23 cellular contexts compared by ENCODE assay signal in the genomic region with DNA sequence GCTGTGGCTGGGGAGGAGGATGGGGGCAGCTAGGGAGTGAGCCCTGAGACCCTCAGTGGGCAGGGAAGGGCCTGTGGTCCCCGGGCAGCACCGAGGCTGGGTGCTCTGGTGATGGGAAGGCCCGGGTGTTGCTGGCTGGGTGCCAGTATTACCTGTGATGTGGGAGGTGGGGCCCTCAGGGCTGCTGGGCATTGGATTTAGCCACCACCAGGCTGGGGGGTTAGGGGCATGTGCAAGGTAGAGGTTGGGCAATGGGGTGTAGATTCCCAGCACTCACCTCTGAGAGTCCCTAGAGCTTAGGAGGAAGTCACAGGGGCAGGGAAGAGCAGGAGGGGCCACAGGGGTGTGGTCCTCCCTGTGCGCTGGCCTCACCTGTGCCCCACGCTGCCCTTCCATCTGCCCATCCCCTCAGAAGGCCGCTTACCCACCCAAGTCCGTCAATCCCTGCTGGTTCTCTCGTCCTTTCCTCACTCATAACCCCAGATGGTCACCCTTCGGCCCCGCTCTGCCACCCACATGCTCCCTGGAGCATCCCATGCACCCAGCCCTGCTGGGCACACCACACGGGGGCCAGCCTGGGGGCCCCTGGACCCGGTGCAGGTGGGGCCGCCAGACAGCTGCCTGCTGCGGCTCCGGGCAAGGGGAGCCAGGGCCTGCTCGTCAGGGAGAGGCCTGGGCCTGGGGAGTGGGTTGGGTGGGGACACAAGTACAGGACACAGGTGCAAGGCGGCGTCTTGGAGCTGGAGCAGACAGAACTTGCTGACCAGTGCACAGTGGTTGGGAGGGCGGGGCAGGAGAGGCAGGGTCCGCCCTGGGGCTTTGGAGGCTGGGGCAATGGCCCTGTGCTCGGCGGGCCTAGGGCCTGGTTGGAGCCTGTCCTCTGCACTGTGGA. TPM values are rescaled to one million over a fixed set of nuclear protein-coding genes. Genes with fewer than 3 reads are reported as not detected.
DNase-seq lines count a peak whose midpoint lies in the region; TF ChIP-seq lines count a peak whose summit lies in the region.
"Had no signal": no experiment of that assay in that cellular context is flagged by ENCODE, and none has a peak within 500 bp of the region (broad histone marks: within the 10 kb centered on the region; RNA-seq: fewer than 3 reads in every experiment).

No MANE protein-coding gene starts in this region.

- H3K4me3 Mint-ChIP-seq in activated CD4-positive, alpha-beta T cell treated with anti-CD3 and anti-CD28 coated beads, Interleukin-2, amount 10 ng/mL, durations not matched to agents 7 days and 5 days: no peak overlapping the region
- no peak overlapping the region for H3K4me3 Mint-ChIP-seq in dendritic cell treated with granulocyte-macrophage colony-stimulating factor and Interleukin-4, amounts not matched to agents 40 ng/mL and 50 ng/mL, for 4 days
- H3K4me3 Mint-ChIP-seq in mesothelial cell of epicardium: no peak overlapping the region
- H3K4me3 Mint-ChIP-seq: activated CD8-positive, alpha-beta memory T cell treated with anti-CD3 and anti-CD28 coated beads, Interleukin-2, amount 10 ng/mL, durations not matched to agents 7 days and 5 days had no signal

- H3K9me3 Mint-ChIP-seq in activated CD4-positive, alpha-beta T cell treated with anti-CD3 and anti-CD28 coated beads, Interleukin-2, amount 10 ng/mL, durations not matched to agents 7 days and 5 days: no peaks in the 10 kb centered on the region
- H3K9me3 Mint-ChIP-seq in dendritic cell treated with granulocyte-macrophage colony-stimulating factor and Interleukin-4, amounts not matched to agents 40 ng/mL and 50 ng/mL, for 4 days: no peaks in the 10 kb centered on the region
- H3K9me3 Mint-ChIP-seq in mesothelial cell of epicardium: no peaks in the 10 kb centered on the region

- H3K4me1 Mint-ChIP-seq in activated CD4-positive, alpha-beta T cell treated with anti-CD3 and anti-CD28 coated beads, Interleukin-2, amount 10 ng/mL, durations not matched to agents 7 days and 5 days: peaks cover 3% of the 10 kb centered on the region
- H3K4me1 Mint-ChIP-seq in dendritic cell treated with granulocyte-macrophage colony-stimulating factor and Interleukin-4, amounts not matched to agents 40 ng/mL and 50 ng/mL, for 4 days (ENCODE audit: low read depth): peaks cover 38% of the 10 kb centered on the region
- no peaks in the 10 kb centered on the region for H3K4me1 Mint-ChIP-seq in mesothelial cell of epicardium
- H3K4me1 Mint-ChIP-seq: activated CD8-positive, alpha-beta memory T cell treated with anti-CD3 and anti-CD28 coated beads, Interleukin-2, amount 10 ng/mL, durations not matched to agents 7 days and 5 days had no signal

- H3K4me2 ChIP-seq in GM23248 (ENCODE audit: unreplicated experiment): no peak overlapping the region

- DNase-seq in activated CD4-positive, alpha-beta T cell treated with anti-CD3 and anti-CD28 coated beads, Interleukin-2, amount 10 ng/mL, durations not matched to agents 7 days and 5 days: no peak
- no peak for DNase-seq in activated CD4-positive, alpha-beta T cell treated with anti-CD3 and anti-CD28 coated beads for 1 hour
- no peak for DNase-seq in mesothelial cell of epicardium (ENCODE audit: low spot score in 2 of 2, unreplicated experiment in 2 of 2)
- DNase-seq in stomach: no peak
- DNase-seq in NCI-H748 (lab: John Stamatoyannopoulos, UW; ENCODE audit: unreplicated experiment): no peak
- no peak for DNase-seq in stimulated activated CD4-positive, alpha-beta T cell treated with anti-CD3 and anti-CD28 coated beads, Interleukin-12 subunit alpha, Interleukin-12 subunit beta, amount 100 ng/mL, for 4 hours
- DNase-seq in GM23248: no peak
- DNase-seq: 8988T; activated CD8-positive, alpha-beta memory T cell treated with anti-CD3 and anti-CD28 coated beads, Interleukin-2, amount 10 ng/mL, durations not matched to agents 7 days and 5 days; activated effector memory CD4-positive, alpha-beta T cell treated with Interleukin-2 at 50 U/mL for 16 hours; amniotic stem cell; central memory CD4-positive, alpha-beta T cell; DMS 273 treated with DMSO at 0.1 percent for 48 hours; GDM1; hippocampal formation; Karpas-422; midbrain; NCI-H1092; SJCRH30; stimulated activated CD4-positive, alpha-beta T cell treated with anti-CD3 and anti-CD28 coated beads, Interleukin-2, amount 100 ng/mL, for 48 hours had no signal

- no peak overlapping the region for H2AFZ ChIP-seq in GM23248

- TF ChIP-seq CTCF in mesothelial cell of epicardium (IDR thresholded peaks at IDR 0.05; ENCODE audit: unreplicated experiment) (no peak), stomach (IDR thresholded peaks at IDR 0.05) (no peak)

- peaks cover 59% of the 10 kb centered on the region for H3K79me2 ChIP-seq in GM23248 (ENCODE audit: insufficient read depth)

- peak overlapping the region; percentile 36 for H3K27ac Mint-ChIP-seq in activated CD4-positive, alpha-beta T cell treated with anti-CD3 and anti-CD28 coated beads, Interleukin-2, amount 10 ng/mL, durations not matched to agents 7 days and 5 days
- peak overlapping the region; percentile 51 for H3K27ac Mint-ChIP-seq in dendritic cell treated with granulocyte-macrophage colony-stimulating factor and Interleukin-4, amounts not matched to agents 40 ng/mL and 50 ng/mL, for 4 days
- H3K27ac Mint-ChIP-seq in mesothelial cell of epicardium: peak overlapping the region; percentile 26
- H3K27ac Mint-ChIP-seq: activated CD8-positive, alpha-beta memory T cell treated with anti-CD3 and anti-CD28 coated beads, Interleukin-2, amount 10 ng/mL, durations not matched to agents 7 days and 5 days had no signal

- H3K4me1 ChIP-seq in stomach (peaks cover 44 to 71% (median 63%) of the 10 kb centered on the region in 4 donors), GM23248 (ENCODE audit: insufficient read depth) (no peaks in the 10 kb centered on the region)

- POLR2A ChIA-PET in activated CD4-positive, alpha-beta T cell treated with anti-CD3 and anti-CD28 coated beads, Interleukin-2, amount 10 ng/mL, durations not matched to agents 7 days and 5 days (lab: Charles Lee): no interaction called here

- no peak for TF ChIP-seq POLR2A in stomach (IDR thresholded peaks at IDR 0.05)

- H3K27me3 Mint-ChIP-seq in activated CD4-positive, alpha-beta T cell treated with anti-CD3 and anti-CD28 coated beads, Interleukin-2, amount 10 ng/mL, durations not matched to agents 7 days and 5 days: no peaks in the 10 kb centered on the region
- no peaks in the 10 kb centered on the region for H3K27me3 Mint-ChIP-seq in dendritic cell treated with granulocyte-macrophage colony-stimulating factor and Interleukin-4, amounts not matched to agents 40 ng/mL and 50 ng/mL, for 4 days
- no peaks in the 10 kb centered on the region for H3K27me3 Mint-ChIP-seq in mesothelial cell of epicardium (ENCODE audit: low read depth)
- H3K27me3 Mint-ChIP-seq: activated CD8-positive, alpha-beta memory T cell treated with anti-CD3 and anti-CD28 coated beads, Interleukin-2, amount 10 ng/mL, durations not matched to agents 7 days and 5 days had no signal

- H3K9me2 ChIP-seq in GM23248 (ENCODE audit: insufficient read depth): no peaks in the 10 kb centered on the region

- intact Hi-C loops in dendritic cell treated with granulocyte-macrophage colony-stimulating factor and Interleukin-4, amounts not matched to agents 40 ng/mL and 50 ng/mL, for 4 days (cut with micrococcal nuclease): no loop called here
- intact Hi-C loops in stomach (cut with DNase I; ENCODE audit: low total_unique reads): no loop called here

- peaks cover 15% of the 10 kb centered on the region for H3K36me3 Mint-ChIP-seq in activated CD4-positive, alpha-beta T cell treated with anti-CD3 and anti-CD28 coated beads, Interleukin-2, amount 10 ng/mL, durations not matched to agents 7 days and 5 days (ENCODE audit: low read depth)
- H3K36me3 Mint-ChIP-seq in dendritic cell treated with granulocyte-macrophage colony-stimulating factor and Interleukin-4, amounts not matched to agents 40 ng/mL and 50 ng/mL, for 4 days (ENCODE audit: low read depth): peaks cover 99% of the 10 kb centered on the region
- peaks cover 11% of the 10 kb centered on the region for H3K36me3 Mint-ChIP-seq in mesothelial cell of epicardium

- H3K9ac ChIP-seq in GM23248: no peak overlapping the region

- 66 to 84% (median 69%) methylated on average over 16 to 22 of the region's 22 CpGs for WGBS in stomach, 5 donors
- 88 to 90% methylated on average over 18 to 21 of the region's 22 CpGs for WGBS in GM23248 (ENCODE audit: low coverage in 1 of 2, low lambda C conversion rate in 2 of 2, missing lambda C conversion rate in 2 of 2), 2 experiments

- no peaks in the 10 kb centered on the region for H3F3A ChIP-seq in GM23248 (ENCODE audit: insufficient read depth)

- H3K27ac ChIP-seq in stomach (peak overlapping the region; percentile 35 to 94 (median 64)), GM23248 (no peak overlapping the region)
- H3K27ac ChIP-seq: C4-2B, ovary had no signal

- CTCF ChIA-PET in activated CD4-positive, alpha-beta T cell treated with anti-CD3 and anti-CD28 coated beads, Interleukin-2, amount 10 ng/mL, durations not matched to agents 7 days and 5 days (lab: Charles Lee): no interaction called here

- no peaks in the 10 kb centered on the region for H4K20me1 ChIP-seq in GM23248 (ENCODE audit: insufficient read depth)

- H3K27me3 ChIP-seq in stomach (no peaks in the 10 kb centered on the region), GM23248 (replicated peaks; ENCODE audit: insufficient read depth) (no peaks in the 10 kb centered on the region)
- H3K27me3 ChIP-seq: ovary, SJCRH30 had no signal

- H3K36me3 ChIP-seq in stomach (peaks cover 62 to 99% (median 98%) of the 10 kb centered on the region in 4 donors), GM23248 (ENCODE audit: low read depth) (no peaks in the 10 kb centered on the region; the same call in 1 of the 2 replicates)
- H3K36me3 ChIP-seq: ovary had no signal

- H3K4me3 ChIP-seq in stomach: peak overlapping the region in 1 of 4 donors; percentile 1
- H3K4me3 ChIP-seq in GM23248: no peak overlapping the region
- H3K4me3 ChIP-seq: ovary, SJCRH30 had no signal

- TF ChIP-seq EP300 in stomach (IDR thresholded peaks at IDR 0.05): no peak

- H3K9me3 ChIP-seq in stomach (no peaks in the 10 kb centered on the region), GM23248 (ENCODE audit: low read depth) (no peaks in the 10 kb centered on the region)
- H3K9me3 ChIP-seq: ovary, SJCRH30 had no signal

- in situ Hi-C loops in GM23248 (cut with MboI): no loop called here

RNA-seq across cellular contexts. Expression of a gene that starts 12.5 kb away (rescaled TPM):
- total RNA-seq in activated CD4-positive, alpha-beta T cell treated with anti-CD3 and anti-CD28 coated beads, Interleukin-2, amount 10 ng/mL, durations not matched to agents 7 days and 5 days: 10 to 100 TPM; 50.8 to 64.2 TPM
- 99.6 to 104 TPM (median 102 TPM) in 3 replicates for total RNA-seq in mesothelial cell of epicardium
- total RNA-seq in stomach: 100 to 1,000 TPM in 3 of 5 donors, 10 to 100 TPM in 2; 17.8 to 363 (median 184) TPM
- polyA plus RNA-seq in stomach: 100 to 1,000 TPM in 2 of 3 donors, 10 to 100 TPM in 1; 74.6 to 213 (median 183) TPM
- 82.2 and 103 TPM in 2 replicates for total RNA-seq in GM23248 (2014; rRNA removed; shearing (Covaris generic))
- 48.8 and 53.1 TPM in 2 replicates for polyA plus RNA-seq in GM23248 (2016; fragmentation: Nextera tagmentation; extraction: Ambion mirVana)

RNA-seq across cellular contexts. Expression of a gene that starts 32.7 kb away (rescaled TPM):
- total RNA-seq in activated CD4-positive, alpha-beta T cell treated with anti-CD3 and anti-CD28 coated beads, Interleukin-2, amount 10 ng/mL, durations not matched to agents 7 days and 5 days: 100 to 1,000 TPM; 239 to 281 TPM
- total RNA-seq in mesothelial cell of epicardium (226 to 245 TPM (median 230 TPM) in 3 replicates), stomach (100 to 1,000 TPM in 4 of 5 donors, 10 to 100 TPM in 1; 70.5 to 463 (median 183) TPM)
- polyA plus RNA-seq in stomach (10 to 100 TPM; 53.2 to 91.4 (median 62.2) TPM), GM23248 (2016; fragmentation: Nextera tagmentation; extraction: Ambion mirVana) (19.3 and 22.4 TPM in 2 replicates)
- total RNA-seq in GM23248 (2014; rRNA removed; shearing (Covaris generic)): 128 and 150 TPM in 2 replicates

RNA-seq across cellular contexts. Expression of a gene that starts 39.5 kb away (rescaled TPM):
- total RNA-seq in activated CD4-positive, alpha-beta T cell treated with anti-CD3 and anti-CD28 coated beads, Interleukin-2, amount 10 ng/mL, durations not matched to agents 7 days and 5 days: 1 to 10 TPM; 8.3 to 8.8 TPM
- total RNA-seq in mesothelial cell of epicardium (20.8 to 24.0 TPM (median 23.6 TPM) in 3 replicates), stomach (10 to 100 TPM in 3 of 5 donors, 1 to 10 TPM in 2; 3.5 to 25.5 (median 13.4) TPM)
- polyA plus RNA-seq in stomach (10 to 100 TPM; 12.0 to 19.4 (median 14.1) TPM), GM23248 (2016; fragmentation: Nextera tagmentation; extraction: Ambion mirVana) (15.2 and 15.3 TPM in 2 replicates)
- 11.3 and 12.0 TPM in 2 replicates for total RNA-seq in GM23248 (2014; rRNA removed; shearing (Covaris generic))

RNA-seq across cellular contexts. Expression of a gene that starts 44.1 kb away (rescaled TPM):
- 10 to 100 TPM; 24.1 to 25.5 TPM for total RNA-seq in activated CD4-positive, alpha-beta T cell treated with anti-CD3 and anti-CD28 coated beads, Interleukin-2, amount 10 ng/mL, durations not matched to agents 7 days and 5 days
- total RNA-seq in mesothelial cell of epicardium: 42.6 to 47.0 TPM (median 46.9 TPM) in 3 replicates
- 10 to 100 TPM in 1 of 5 donors, 1 to 10 TPM in 4; 2.2 to 14.5 (median 5.3) TPM for total RNA-seq in stomach
- polyA plus RNA-seq in stomach: 10 to 100 TPM; 14.9 to 27.8 (median 21.2) TPM
- total RNA-seq in GM23248 (2014; rRNA removed; shearing (Covaris generic)): 8.5 and 12.1 TPM in 2 replicates
- polyA plus RNA-seq in GM23248 (2016; fragmentation: Nextera tagmentation; extraction: Ambion mirVana): 17.6 and 20.6 TPM in 2 replicates

RNA-seq across cellular contexts. Expression of a gene that starts 46.7 kb away (rescaled TPM):
- 10 to 100 TPM; 44.6 to 45.9 TPM for total RNA-seq in activated CD4-positive, alpha-beta T cell treated with anti-CD3 and anti-CD28 coated beads, Interleukin-2, amount 10 ng/mL, durations not matched to agents 7 days and 5 days
- total RNA-seq in mesothelial cell of epicardium (49.6 to 53.9 TPM (median 50.9 TPM) in 3 replicates), stomach (10 to 100 TPM in 4 of 5 donors, not detected in 1; 10.6 to 55.0 (median 16.6) TPM)
- polyA plus RNA-seq in stomach (10 to 100 TPM; 18.6 to 26.9 (median 21.5) TPM), GM23248 (2016; fragmentation: Nextera tagmentation; extraction: Ambion mirVana) (43.1 and 44.0 TPM in 2 replicates)
- 7.0 and 11.7 TPM in 2 replicates for total RNA-seq in GM23248 (2014; rRNA removed; shearing (Covaris generic))
